In the genomic region with DNA sequence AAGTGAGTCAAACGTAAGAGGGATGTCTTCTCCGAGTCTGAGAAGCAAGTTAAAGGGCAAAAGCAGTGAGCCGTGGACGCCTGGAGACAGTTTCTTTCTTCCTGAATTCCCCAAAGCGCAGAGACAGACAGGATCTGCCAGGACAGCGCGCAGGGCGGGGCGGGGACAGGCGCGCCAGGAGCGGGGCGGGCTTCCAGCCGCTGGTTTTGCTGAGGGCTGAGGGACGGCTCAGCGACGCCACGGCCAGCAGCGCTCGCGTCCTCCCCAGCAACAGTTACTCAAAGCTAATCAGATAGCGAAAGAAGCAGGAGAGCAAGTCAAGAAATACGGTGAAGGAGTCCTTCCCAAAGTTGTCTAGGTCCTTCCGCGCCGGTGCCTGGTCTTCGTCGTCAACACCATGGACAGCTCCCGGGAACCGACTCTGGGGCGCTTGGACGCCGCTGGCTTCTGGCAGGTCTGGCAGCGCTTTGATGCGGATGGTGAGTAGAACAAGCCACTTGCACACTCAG, we compare ENCODE assay signal across 1 cellular context.
TF ChIP-seq lines count a peak whose summit lies in the region.

A gene with protein sequence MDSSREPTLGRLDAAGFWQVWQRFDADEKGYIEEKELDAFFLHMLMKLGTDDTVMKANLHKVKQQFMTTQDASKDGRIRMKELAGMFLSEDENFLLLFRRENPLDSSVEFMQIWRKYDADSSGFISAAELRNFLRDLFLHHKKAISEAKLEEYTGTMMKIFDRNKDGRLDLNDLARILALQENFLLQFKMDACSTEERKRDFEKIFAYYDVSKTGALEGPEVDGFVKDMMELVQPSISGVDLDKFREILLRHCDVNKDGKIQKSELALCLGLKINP (plus strand): TSS at position 209 of the 509 bp plus-strand sequence. CDS start 189 bp downstream, at position 398.

TF ChIP-seq in GM12878, 131 proteins besides CTCF, POLR2A, EP300 and RAD21:
- TF ChIP-seq REST (IDR thresholded peaks at IDR 0.05; ENCODE audit: low read depth, low read length) (peak; percentile 88), FOXM1 (IDR thresholded peaks at IDR 0.05; ENCODE audit: low read depth, low read length) (no peak)
TF ChIP-seq in GM12878: peak in this region for 1.
